ENCODE assay signal across 8 cellular contexts in genomic region chrX:124217289-124218251, GRCh38.
DNase-seq lines count a peak whose midpoint lies in the region; ATAC-seq and TF ChIP-seq lines count a peak whose summit lies in the region.

No MANE protein-coding gene starts in this region.

- no peaks in the 10 kb centered on the region for H3K4me1 ChIP-seq in Peyer's patch

- peak overlapping the region; percentile 72 for H3K4me3 Mint-ChIP-seq in activated T-helper 2 cell treated with anti-CD3 and anti-CD28 coated beads, Interferon-gamma antibody, Interleukin-2, Interleukin-4, amounts not matched to agents 10 μg/mL and 5 μg/mL and 100 μg/mL, durations not matched to agents 14 hours and 24 hours and 36 hours (ENCODE audit: low read depth)
- peak overlapping the region; percentile 34 to 81 (median 72) for H3K4me3 Mint-ChIP-seq in immature natural killer cell
- no peak overlapping the region for H3K4me3 Mint-ChIP-seq in osteocyte (ENCODE audit: unreplicated experiment)

- peak overlapping the region in 2 of 4 donors; percentile 8 to 65 for H3K27ac ChIP-seq in Peyer's patch

- peak overlapping the region; percentile 96 for H3K27ac Mint-ChIP-seq in activated T-helper 2 cell treated with anti-CD3 and anti-CD28 coated beads, Interferon-gamma antibody, Interleukin-2, Interleukin-4, amounts not matched to agents 10 μg/mL and 5 μg/mL and 100 μg/mL, durations not matched to agents 14 hours and 24 hours and 36 hours
- H3K27ac Mint-ChIP-seq in immature natural killer cell, result peak overlapping the region; percentile 85 to 93 (median 90)
- no peak overlapping the region for H3K27ac Mint-ChIP-seq in osteocyte (ENCODE audit: unreplicated experiment)

- H3K4me3 ChIP-seq in Peyer's patch, result no peak overlapping the region

- H3K36me3 Mint-ChIP-seq in activated T-helper 2 cell treated with anti-CD3 and anti-CD28 coated beads, Interferon-gamma antibody, Interleukin-2, Interleukin-4, amounts not matched to agents 10 μg/mL and 5 μg/mL and 100 μg/mL, durations not matched to agents 14 hours and 24 hours and 36 hours (ENCODE audit: low read depth), result peaks cover 10% of the 10 kb centered on the region
- H3K36me3 Mint-ChIP-seq in immature natural killer cell, result peaks cover 0 to 3% (median 0%) of the 10 kb centered on the region in 3 donors
- no peaks in the 10 kb centered on the region for H3K36me3 Mint-ChIP-seq in osteocyte (ENCODE audit: unreplicated experiment)

- TF ChIP-seq POLR2A in Peyer's patch (IDR thresholded peaks at IDR 0.05), result no peak

- intact Hi-C loops in activated T-helper 2 cell treated with anti-CD3 and anti-CD28 coated beads, Interferon-gamma antibody, Interleukin-2, Interleukin-4, amounts not matched to agents 10 μg/mL and 5 μg/mL and 100 μg/mL, durations not matched to agents 14 hours and 24 hours and 36 hours (cut with micrococcal nuclease), result loop anchor here (1.0 to 10.0 kb wide), 10 partner anchors 15 to 1077 kb away; no protein-coding TSS in a partner anchor

- TF ChIP-seq CTCF in Peyer's patch (IDR thresholded peaks at IDR 0.05) (no peak), osteocyte (IDR thresholded peaks at IDR 0.05) (no peak)

- H3K9me3 ChIP-seq in Peyer's patch, result no peaks in the 10 kb centered on the region

- ATAC-seq in GM18907 (IDR thresholded peaks at IDR 0.05; ENCODE audit: unreplicated experiment), result peak; percentile 84
- ATAC-seq in HG03045 (IDR thresholded peaks at IDR 0.05; ENCODE audit: unreplicated experiment), result peak; percentile 69

- DNase-seq in A172 (ENCODE audit: low spot score) (peak; percentile 3), Peyer's patch (peak in 2 of 3 donors; percentile 70 to 76), immature natural killer cell (peak; percentile 48), osteocyte (ENCODE audit: extremely low spot score, unreplicated experiment) (no peak)
- peak; percentile 69 for DNase-seq in activated T-helper 2 cell treated with anti-CD3 and anti-CD28 coated beads, Interferon-gamma antibody, Interleukin-2, Interleukin-4, amounts not matched to agents 10 μg/mL and 5 μg/mL and 100 μg/mL, durations not matched to agents 14 hours and 24 hours and 36 hours (ENCODE audit: low spot score)
- DNase-seq in stimulated activated naive CD4-positive, alpha-beta T cell treated with Interleukin-2 at 50 U/mL for 16 hours (lab: John Stamatoyannopoulos, UW), result peak; percentile 58

- peaks cover 80% of the 10 kb centered on the region for H3K4me1 Mint-ChIP-seq in activated T-helper 2 cell treated with anti-CD3 and anti-CD28 coated beads, Interferon-gamma antibody, Interleukin-2, Interleukin-4, amounts not matched to agents 10 μg/mL and 5 μg/mL and 100 μg/mL, durations not matched to agents 14 hours and 24 hours and 36 hours (ENCODE audit: low read depth)
- H3K4me1 Mint-ChIP-seq in immature natural killer cell (peaks cover 47 to 59% of the 10 kb centered on the region in 2 donors), osteocyte (ENCODE audit: unreplicated experiment) (peaks cover 14% of the 10 kb centered on the region)

- H3K9me3 Mint-ChIP-seq in activated T-helper 2 cell treated with anti-CD3 and anti-CD28 coated beads, Interferon-gamma antibody, Interleukin-2, Interleukin-4, amounts not matched to agents 10 μg/mL and 5 μg/mL and 100 μg/mL, durations not matched to agents 14 hours and 24 hours and 36 hours, result no peaks in the 10 kb centered on the region
- H3K9me3 Mint-ChIP-seq in immature natural killer cell (no peaks in the 10 kb centered on the region), osteocyte (ENCODE audit: unreplicated experiment) (no peaks in the 10 kb centered on the region)

- no peaks in the 10 kb centered on the region for H3K27me3 ChIP-seq in Peyer's patch

- H3K27me3 Mint-ChIP-seq in activated T-helper 2 cell treated with anti-CD3 and anti-CD28 coated beads, Interferon-gamma antibody, Interleukin-2, Interleukin-4, amounts not matched to agents 10 μg/mL and 5 μg/mL and 100 μg/mL, durations not matched to agents 14 hours and 24 hours and 36 hours (ENCODE audit: low read depth), result no peaks in the 10 kb centered on the region
- H3K27me3 Mint-ChIP-seq in immature natural killer cell (ENCODE audit: low read depth in 3 of 3), result peaks cover 2 to 8% (median 2%) of the 10 kb centered on the region in 3 donors
- no peaks in the 10 kb centered on the region for H3K27me3 Mint-ChIP-seq in osteocyte (ENCODE audit: unreplicated experiment)

- H3K36me3 ChIP-seq in Peyer's patch, result no peaks in the 10 kb centered on the region
